In the genomic region with DNA sequence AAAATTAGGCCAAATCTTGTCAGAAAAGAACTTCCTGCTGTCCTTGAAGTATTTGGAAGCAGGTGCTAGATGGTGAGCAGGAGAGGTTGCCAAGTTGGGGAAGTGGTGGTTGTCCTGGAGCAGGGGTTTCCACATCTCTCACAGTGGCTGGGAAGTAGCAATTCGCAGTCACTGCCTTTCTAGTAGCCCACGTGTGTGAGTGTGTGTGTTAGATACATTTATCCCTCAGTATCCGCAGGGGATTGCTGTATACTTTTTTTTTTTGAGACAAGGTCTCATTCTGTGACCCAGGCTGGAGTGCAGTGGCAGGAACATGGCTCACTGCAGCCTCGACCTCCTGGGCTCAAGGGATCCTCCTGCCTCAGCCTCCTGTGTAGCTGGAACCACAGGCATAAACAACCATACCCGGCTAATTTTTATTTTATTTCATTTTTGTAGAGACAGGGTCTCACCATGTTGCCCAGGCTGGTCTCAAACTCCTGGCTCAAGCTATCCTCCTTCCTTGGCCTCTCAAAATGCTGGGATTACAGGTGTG, we compare ENCODE assay signal across 1 cellular context.
TF ChIP-seq lines count a peak whose summit lies in the region.

No MANE protein-coding gene starts in this region.

TF ChIP-seq in WTC11, 78 proteins besides CTCF, POLR2A, EP300 and RAD21 (continued from another document):
- TF ChIP-seq, protein P1, sequence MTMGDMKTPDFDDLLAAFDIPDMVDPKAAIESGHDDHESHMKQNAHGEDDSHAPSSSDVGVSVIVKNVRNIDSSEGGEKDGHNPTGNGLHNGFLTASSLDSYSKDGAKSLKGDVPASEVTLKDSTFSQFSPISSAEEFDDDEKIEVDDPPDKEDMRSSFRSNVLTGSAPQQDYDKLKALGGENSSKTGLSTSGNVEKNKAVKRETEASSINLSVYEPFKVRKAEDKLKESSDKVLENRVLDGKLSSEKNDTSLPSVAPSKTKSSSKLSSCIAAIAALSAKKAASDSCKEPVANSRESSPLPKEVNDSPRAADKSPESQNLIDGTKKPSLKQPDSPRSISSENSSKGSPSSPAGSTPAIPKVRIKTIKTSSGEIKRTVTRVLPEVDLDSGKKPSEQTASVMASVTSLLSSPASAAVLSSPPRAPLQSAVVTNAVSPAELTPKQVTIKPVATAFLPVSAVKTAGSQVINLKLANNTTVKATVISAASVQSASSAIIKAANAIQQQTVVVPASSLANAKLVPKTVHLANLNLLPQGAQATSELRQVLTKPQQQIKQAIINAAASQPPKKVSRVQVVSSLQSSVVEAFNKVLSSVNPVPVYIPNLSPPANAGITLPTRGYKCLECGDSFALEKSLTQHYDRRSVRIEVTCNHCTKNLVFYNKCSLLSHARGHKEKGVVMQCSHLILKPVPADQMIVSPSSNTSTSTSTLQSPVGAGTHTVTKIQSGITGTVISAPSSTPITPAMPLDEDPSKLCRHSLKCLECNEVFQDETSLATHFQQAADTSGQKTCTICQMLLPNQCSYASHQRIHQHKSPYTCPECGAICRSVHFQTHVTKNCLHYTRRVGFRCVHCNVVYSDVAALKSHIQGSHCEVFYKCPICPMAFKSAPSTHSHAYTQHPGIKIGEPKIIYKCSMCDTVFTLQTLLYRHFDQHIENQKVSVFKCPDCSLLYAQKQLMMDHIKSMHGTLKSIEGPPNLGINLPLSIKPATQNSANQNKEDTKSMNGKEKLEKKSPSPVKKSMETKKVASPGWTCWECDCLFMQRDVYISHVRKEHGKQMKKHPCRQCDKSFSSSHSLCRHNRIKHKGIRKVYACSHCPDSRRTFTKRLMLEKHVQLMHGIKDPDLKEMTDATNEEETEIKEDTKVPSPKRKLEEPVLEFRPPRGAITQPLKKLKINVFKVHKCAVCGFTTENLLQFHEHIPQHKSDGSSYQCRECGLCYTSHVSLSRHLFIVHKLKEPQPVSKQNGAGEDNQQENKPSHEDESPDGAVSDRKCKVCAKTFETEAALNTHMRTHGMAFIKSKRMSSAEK (CRISPR knock-in tag; IDR thresholded peaks at IDR 0.05; ENCODE audit: borderline replicate concordance) = no peak
- TF ChIP-seq ESRRA (CRISPR knock-in tag; IDR thresholded peaks at IDR 0.05; ENCODE audit: borderline replicate concordance) = no peak
- TF ChIP-seq, protein P2, sequence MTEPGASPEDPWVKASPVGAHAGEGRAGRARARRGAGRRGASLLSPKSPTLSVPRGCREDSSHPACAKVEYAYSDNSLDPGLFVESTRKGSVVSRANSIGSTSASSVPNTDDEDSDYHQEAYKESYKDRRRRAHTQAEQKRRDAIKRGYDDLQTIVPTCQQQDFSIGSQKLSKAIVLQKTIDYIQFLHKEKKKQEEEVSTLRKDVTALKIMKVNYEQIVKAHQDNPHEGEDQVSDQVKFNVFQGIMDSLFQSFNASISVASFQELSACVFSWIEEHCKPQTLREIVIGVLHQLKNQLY (CRISPR knock-in tag; IDR thresholded peaks at IDR 0.05) = no peak
- TF ChIP-seq TEAD1 (CRISPR knock-in tag; IDR thresholded peaks at IDR 0.05) = no peak
- TF ChIP-seq, protein P3, sequence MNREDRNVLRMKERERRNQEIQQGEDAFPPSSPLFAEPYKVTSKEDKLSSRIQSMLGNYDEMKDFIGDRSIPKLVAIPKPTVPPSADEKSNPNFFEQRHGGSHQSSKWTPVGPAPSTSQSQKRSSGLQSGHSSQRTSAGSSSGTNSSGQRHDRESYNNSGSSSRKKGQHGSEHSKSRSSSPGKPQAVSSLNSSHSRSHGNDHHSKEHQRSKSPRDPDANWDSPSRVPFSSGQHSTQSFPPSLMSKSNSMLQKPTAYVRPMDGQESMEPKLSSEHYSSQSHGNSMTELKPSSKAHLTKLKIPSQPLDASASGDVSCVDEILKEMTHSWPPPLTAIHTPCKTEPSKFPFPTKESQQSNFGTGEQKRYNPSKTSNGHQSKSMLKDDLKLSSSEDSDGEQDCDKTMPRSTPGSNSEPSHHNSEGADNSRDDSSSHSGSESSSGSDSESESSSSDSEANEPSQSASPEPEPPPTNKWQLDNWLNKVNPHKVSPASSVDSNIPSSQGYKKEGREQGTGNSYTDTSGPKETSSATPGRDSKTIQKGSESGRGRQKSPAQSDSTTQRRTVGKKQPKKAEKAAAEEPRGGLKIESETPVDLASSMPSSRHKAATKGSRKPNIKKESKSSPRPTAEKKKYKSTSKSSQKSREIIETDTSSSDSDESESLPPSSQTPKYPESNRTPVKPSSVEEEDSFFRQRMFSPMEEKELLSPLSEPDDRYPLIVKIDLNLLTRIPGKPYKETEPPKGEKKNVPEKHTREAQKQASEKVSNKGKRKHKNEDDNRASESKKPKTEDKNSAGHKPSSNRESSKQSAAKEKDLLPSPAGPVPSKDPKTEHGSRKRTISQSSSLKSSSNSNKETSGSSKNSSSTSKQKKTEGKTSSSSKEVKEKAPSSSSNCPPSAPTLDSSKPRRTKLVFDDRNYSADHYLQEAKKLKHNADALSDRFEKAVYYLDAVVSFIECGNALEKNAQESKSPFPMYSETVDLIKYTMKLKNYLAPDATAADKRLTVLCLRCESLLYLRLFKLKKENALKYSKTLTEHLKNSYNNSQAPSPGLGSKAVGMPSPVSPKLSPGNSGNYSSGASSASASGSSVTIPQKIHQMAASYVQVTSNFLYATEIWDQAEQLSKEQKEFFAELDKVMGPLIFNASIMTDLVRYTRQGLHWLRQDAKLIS (CRISPR knock-in tag; IDR thresholded peaks at IDR 0.05; ENCODE audit: borderline replicate concordance) = no peak
- no peak for TF ChIP-seq OVOL2 (CRISPR knock-in tag; IDR thresholded peaks at IDR 0.05; ENCODE audit: borderline replicate concordance)
TF ChIP-seq in WTC11: peak in this region for 0.
